In genomic region chr10:31586708-31587107, GRCh38 we compare ENCODE assay signal across 19 cellular contexts.
DNase-seq lines count a peak whose midpoint lies in the region; ATAC-seq and TF ChIP-seq lines count a peak whose summit lies in the region.
"Had no signal": no experiment of that assay in that cellular context is flagged by ENCODE, and none has a peak within 500 bp of the region (broad histone marks: within the 10 kb centered on the region; RNA-seq: fewer than 3 reads in every experiment).

No MANE protein-coding gene starts in this region.

- no peak for DNase-seq in T-helper 1 cell
- DNase-seq in GDM1 (lab: John Stamatoyannopoulos, UW) = peak; percentile 89
- peak in 29 of 42 donors; percentile 16 to 66 (median 46) for DNase-seq in head of caudate nucleus
- no peak for DNase-seq in NCI-H82 (lab: John Stamatoyannopoulos, UW)
- no peak for DNase-seq in stimulated activated CD4-positive, alpha-beta T cell treated with anti-CD3 and anti-CD28 coated beads, Interleukin-2, amount 100 ng/mL, for 48 hours
- DNase-seq: activated effector memory CD4-positive, alpha-beta T cell treated with Interleukin-2 at 50 U/mL for 16 hours; effector CD8-positive, alpha-beta T cell; GOT3; NCI-H1417; NCI-H226; PC-3; retina; stimulated activated CD4-positive, alpha-beta T cell treated with anti-CD3 and anti-CD28 coated beads, Interleukin-4, amount 100 ng/mL, for 24 hours; SW 1271 had no signal

- H3K27me3 ChIP-seq in neutrophil = no peaks in the 10 kb centered on the region

- peaks cover 17% of the 10 kb centered on the region for H3K9me3 Mint-ChIP-seq in T-helper 1 cell treated with Interleukin-12 subunit alpha and Interleukin-12 subunit beta and Interleukin-4 antibody, amounts not matched to agents 30 μg/mL and 1 μg/mL, for 36 hours

- peaks cover 33 to 48% of the 10 kb centered on the region in 2 experiments for H3K4me1 ChIP-seq in neutrophil (ENCODE audit: control insufficient read depth in 1 of 2, insufficient read depth in 1 of 2, low read depth in 1 of 2, low read length in 1 of 2)

- H3K4me3 ChIP-seq in neutrophil (ENCODE audit: low read depth in 1 of 2, low read length in 1 of 2) = peak overlapping the region; percentile 27 to 32

- intact Hi-C loops in head of caudate nucleus (cut with DNase I) = no loop called here

- H3K36me3 Mint-ChIP-seq in T-helper 1 cell treated with Interleukin-12 subunit alpha and Interleukin-12 subunit beta and Interleukin-4 antibody, amounts not matched to agents 30 μg/mL and 1 μg/mL, for 36 hours (ENCODE audit: low read depth) = no peaks in the 10 kb centered on the region
- H3K36me3 Mint-ChIP-seq: stimulated activated effector memory CD8-positive, alpha-beta T cell treated with anti-CD3 and anti-CD28 coated beads, Interleukin-12 subunit alpha, Interleukin-12 subunit beta, amount 100 ng/mL, for 72 hours had no signal

- H3K4me1 Mint-ChIP-seq in T-helper 1 cell treated with Interleukin-12 subunit alpha and Interleukin-12 subunit beta and Interleukin-4 antibody, amounts not matched to agents 30 μg/mL and 1 μg/mL, for 36 hours (ENCODE audit: low read depth) = peaks cover 9% of the 10 kb centered on the region

- H3K27ac ChIP-seq in neutrophil = peak overlapping the region; percentile 78

- H3K4me3 Mint-ChIP-seq in T-helper 1 cell treated with Interleukin-12 subunit alpha and Interleukin-12 subunit beta and Interleukin-4 antibody, amounts not matched to agents 30 μg/mL and 1 μg/mL, for 36 hours = peak overlapping the region; percentile 39
- H3K4me3 Mint-ChIP-seq: stimulated activated effector memory CD8-positive, alpha-beta T cell treated with anti-CD3 and anti-CD28 coated beads, Interleukin-12 subunit alpha, Interleukin-12 subunit beta, amount 100 ng/mL, for 72 hours had no signal

- TF ChIP-seq CTCF in neutrophil (IDR thresholded peaks at IDR 0.05) = no peak

- ATAC-seq in GM18907 (IDR thresholded peaks at IDR 0.05; ENCODE audit: unreplicated experiment) = no peak
- ATAC-seq: PC-3; stimulated activated effector memory CD8-positive, alpha-beta T cell treated with anti-CD3 and anti-CD28 coated beads, Interleukin-12 subunit alpha, Interleukin-12 subunit beta, amount 100 ng/mL, for 72 hours had no signal

- H3K36me3 ChIP-seq in neutrophil = no peaks in the 10 kb centered on the region

- H3K9me3 ChIP-seq in neutrophil = no peaks in the 10 kb centered on the region

- no peak overlapping the region for H3K27ac Mint-ChIP-seq in T-helper 1 cell treated with Interleukin-12 subunit alpha and Interleukin-12 subunit beta and Interleukin-4 antibody, amounts not matched to agents 30 μg/mL and 1 μg/mL, for 36 hours
- H3K27ac Mint-ChIP-seq: IgD-negative memory B cell; stimulated activated effector memory CD8-positive, alpha-beta T cell treated with anti-CD3 and anti-CD28 coated beads, Interleukin-12 subunit alpha, Interleukin-12 subunit beta, amount 100 ng/mL, for 72 hours had no signal

- peaks cover 4% of the 10 kb centered on the region for H3K27me3 Mint-ChIP-seq in T-helper 1 cell treated with Interleukin-12 subunit alpha and Interleukin-12 subunit beta and Interleukin-4 antibody, amounts not matched to agents 30 μg/mL and 1 μg/mL, for 36 hours (ENCODE audit: low read depth)

Comparison
In these comparisons a context has a peak if more than half of its experiments do, and no peak if none do; other contexts are left out.
1. DNase-seq: peak in GDM1 (single experiment) and head of caudate nucleus (29 of 42); none in T-helper 1 cell (0 of 5), NCI-H82 (single experiment) and stimulated activated CD4-positive, alpha-beta T cell treated with anti-CD3 and anti-CD28 coated beads, Interleukin-2, amount 100 ng/mL, for 48 hours (0 of 2).